In the genomic region with DNA sequence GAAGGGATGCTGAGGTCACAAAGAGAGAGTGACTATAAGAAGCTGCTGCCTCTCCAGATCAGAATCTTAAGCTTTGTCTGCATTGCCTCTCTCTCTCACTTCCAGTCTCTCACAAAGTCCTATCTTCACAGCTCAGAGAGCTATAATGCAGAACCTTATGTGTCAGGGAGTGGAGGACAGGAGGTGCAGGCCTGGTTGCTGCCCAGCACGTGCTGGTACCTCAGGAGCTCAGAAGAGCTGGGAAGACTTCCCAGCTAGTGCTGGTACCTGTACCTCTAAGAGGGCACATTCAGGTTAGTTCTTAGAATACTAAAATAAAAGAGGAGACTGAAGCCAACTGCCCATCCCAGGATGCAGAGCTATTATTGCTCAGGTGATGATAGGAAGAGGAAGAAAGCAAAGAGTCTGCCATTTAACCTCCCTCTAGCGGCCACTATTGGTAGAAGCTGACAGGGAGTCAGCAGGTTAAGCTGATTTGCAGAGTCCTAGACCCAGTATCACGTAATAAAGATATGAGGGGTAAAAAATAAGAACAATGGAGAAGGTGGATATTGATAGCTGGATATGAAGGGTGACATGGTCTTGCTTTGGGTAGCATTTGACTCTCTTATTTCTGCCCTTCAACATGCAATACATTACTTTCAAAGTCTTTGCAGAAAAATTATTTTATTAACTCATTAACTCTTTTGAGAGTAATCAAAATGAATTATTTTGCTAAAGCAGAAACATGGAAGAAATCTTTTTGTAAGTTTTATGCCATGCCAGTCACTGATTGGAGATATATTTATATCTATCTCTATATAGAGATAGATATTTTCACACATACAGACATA, we compare ENCODE assay signal across 8 cellular contexts.
A peak's percentile ranks its signal among the peaks of the same experiment; 100 is the strongest.
DNase-seq lines count a peak whose midpoint lies in the region; ATAC-seq and TF ChIP-seq lines count a peak whose summit lies in the region.

No MANE protein-coding gene starts in this region.

- no peaks in the 10 kb centered on the region for H3K36me3 ChIP-seq in Peyer's patch

- DNase-seq in Caki2 (ENCODE audit: low read depth) (peak; percentile 41), Peyer's patch (peak in 2 of 3 donors; percentile 58 to 84), activated T-helper 1 cell treated with Interleukin-2 at 50 U/mL for 16 hours (ENCODE audit: low read depth) (peak; percentile 22), glomerular endothelial cell (ENCODE audit: extremely low read depth, low read depth, low spot score) (peak; percentile 29)
- DNase-seq in stimulated activated CD4-positive, alpha-beta T cell treated with anti-CD3 and anti-CD28 coated beads, Interleukin-15, amount 100 ng/mL, for 48 hours (ENCODE audit: low read depth in 2 of 2) = peak; percentile 3 to 31

- H3K4me1 ChIP-seq in Peyer's patch = no peaks in the 10 kb centered on the region

- no peaks in the 10 kb centered on the region for H3K27me3 ChIP-seq in Peyer's patch

- peak; percentile 88 for ATAC-seq in GM19395 (IDR thresholded peaks at IDR 0.05; ENCODE audit: unreplicated experiment)
- ATAC-seq in HG03520 (IDR thresholded peaks at IDR 0.05; ENCODE audit: unreplicated experiment) = peak; percentile 93
- no peak for ATAC-seq in HG03097 (IDR thresholded peaks at IDR 0.05; ENCODE audit: low FRiP score, unreplicated experiment)

- TF ChIP-seq POLR2A in Peyer's patch (IDR thresholded peaks at IDR 0.05) = no peak

- TF ChIP-seq CTCF in Peyer's patch (IDR thresholded peaks at IDR 0.05) = peak; percentile 36 to 76 (median 61)

- no peak overlapping the region for H3K4me3 ChIP-seq in Peyer's patch

- no peaks in the 10 kb centered on the region for H3K9me3 ChIP-seq in Peyer's patch

- in situ Hi-C loops in Caki2 (cut with HindIII; ENCODE audit: low pct_unique_long_range_greater_than_20kb, low sequenced_read_pairs) = no loop called here

- H3K27ac ChIP-seq in Peyer's patch = no peak overlapping the region

Comparison
In these comparisons a context has a peak if more than half of its experiments do, and no peak if none do; other contexts are left out.
1. DNase-seq: peak in every context shown above with its lines; median percentile 71 in Peyer's patch; 41 in Caki2; 29 in glomerular endothelial cell; 22 in activated T-helper 1 cell treated with Interleukin-2 at 50 U/mL for 16 hours; 17 in stimulated activated CD4-positive, alpha-beta T cell treated with anti-CD3 and anti-CD28 coated beads, Interleukin-15, amount 100 ng/mL, for 48 hours.